Comparison of ENCODE assay signal across 19 cellular contexts in genomic region chr18:58005036-58005435, GRCh38. TPM values are rescaled to one million over a fixed set of nuclear protein-coding genes. Genes with fewer than 3 reads are reported as not detected.
DNase-seq lines count a peak whose midpoint lies in the region; ATAC-seq and TF ChIP-seq lines count a peak whose summit lies in the region.
"Had no signal": no experiment of that assay in that cellular context is flagged by ENCODE, and none has a peak within 500 bp of the region (broad histone marks: within the 10 kb centered on the region; RNA-seq: fewer than 3 reads in every experiment).

No MANE protein-coding gene starts in this region.

- intact Hi-C loops in Calu3 (cut with micrococcal nuclease; ENCODE audit: unreplicated experiment) (no loop called here), mucosa of descending colon (cut with DNase I, micrococcal nuclease) (no loop called here)
- intact Hi-C loops in activated CD4-positive, alpha-beta T cell treated with anti-CD3 and anti-CD28 coated beads for 36 hours (cut with DNase I, micrococcal nuclease): no loop called here

- no peak overlapping the region for H3K4me3 Mint-ChIP-seq in Calu3 (ENCODE audit: low read depth, unreplicated experiment)
- H3K4me3 Mint-ChIP-seq in stimulated activated memory B cell treated with anti-CD40 and anti-IgM and Interleukin-4, amounts not matched to agents 10 μg/mL and 1 μg/mL and 100 μg/mL, for 72 hours: no peak overlapping the region
- H3K4me3 Mint-ChIP-seq in activated CD4-positive, alpha-beta T cell treated with anti-CD3 and anti-CD28 coated beads for 36 hours: no peak overlapping the region
- H3K4me3 Mint-ChIP-seq: activated CD4-positive, alpha-beta memory T cell treated with anti-CD3 and anti-CD28 coated beads for 36 hours; CD4-positive, alpha-beta memory T cell had no signal

- BruUV-seq in Calu3 (replicated peaks; lab: Mats Ljungman, UMichigan): no TSS peak

- no peak for ATAC-seq in stimulated activated memory B cell treated with anti-CD40 and anti-IgM and Interleukin-4, amounts not matched to agents 10 μg/mL and 1 μg/mL and 100 μg/mL, for 72 hours
- no peak for ATAC-seq in activated CD4-positive, alpha-beta T cell treated with anti-CD3 and anti-CD28 coated beads for 36 hours
- ATAC-seq in mucosa of descending colon: no peak
- ATAC-seq: right lobe of liver had no signal

- no peaks in the 10 kb centered on the region for H3K4me1 ChIP-seq in mucosa of descending colon (ENCODE audit: low read depth)
- H3K4me1 ChIP-seq: left lung, right lobe of liver, uterus had no signal

- no peaks in the 10 kb centered on the region for H3K9me3 Mint-ChIP-seq in Calu3 (ENCODE audit: low read depth, unreplicated experiment)
- no peaks in the 10 kb centered on the region for H3K9me3 Mint-ChIP-seq in stimulated activated memory B cell treated with anti-CD40 and anti-IgM and Interleukin-4, amounts not matched to agents 10 μg/mL and 1 μg/mL and 100 μg/mL, for 72 hours
- H3K9me3 Mint-ChIP-seq in activated CD4-positive, alpha-beta T cell treated with anti-CD3 and anti-CD28 coated beads for 36 hours (ENCODE audit: low read depth): no peaks in the 10 kb centered on the region
- H3K9me3 Mint-ChIP-seq: activated CD4-positive, alpha-beta memory T cell treated with anti-CD3 and anti-CD28 coated beads for 36 hours; CD4-positive, alpha-beta memory T cell had no signal

- H3K27ac ChIP-seq in brain microvascular endothelial cell: peak overlapping the region; percentile 70
- H3K27ac ChIP-seq: left lung, right lobe of liver, uterus had no signal

- H3K36me3 ChIP-seq in MG63: no peaks in the 10 kb centered on the region
- no peaks in the 10 kb centered on the region for H3K36me3 ChIP-seq in brain microvascular endothelial cell (replicated peaks)
- H3K36me3 ChIP-seq in mucosa of descending colon (ENCODE audit: low read depth): no peaks in the 10 kb centered on the region
- H3K36me3 ChIP-seq: left lung, right lobe of liver, uterus had no signal

- no peaks in the 10 kb centered on the region for H3K9me3 ChIP-seq in MG63
- no peaks in the 10 kb centered on the region for H3K9me3 ChIP-seq in mucosa of descending colon
- H3K9me3 ChIP-seq: left lung, right lobe of liver, uterus had no signal

- TF ChIP-seq CTCF in Calu3 (IDR thresholded peaks at IDR 0.05; ENCODE audit: unreplicated experiment) (no peak), brain microvascular endothelial cell (IDR thresholded peaks at IDR 0.05; ENCODE audit: low read depth, low read length, missing control alignments) (no peak), mucosa of descending colon (IDR thresholded peaks at IDR 0.05) (no peak)

- DNase-seq in Calu3: peak; percentile 29
- DNase-seq in MG63: peak; percentile 24
- peak; percentile 58 for DNase-seq in brain microvascular endothelial cell
- DNase-seq in iris pigment epithelial cell (ENCODE audit: low read depth): peak; percentile 52
- no peak for DNase-seq in activated CD4-positive, alpha-beta T cell treated with anti-CD3 and anti-CD28 coated beads for 36 hours
- DNase-seq in NCI-H2107 treated with DMSO at 0.1 percent for 48 hours (lab: John Stamatoyannopoulos, UW; ENCODE audit: unreplicated experiment): no peak
- no peak for DNase-seq in mucosa of descending colon
- DNase-seq: activated CD4-positive, alpha-beta memory T cell treated with anti-CD3 and anti-CD28 coated beads for 36 hours; activated naive CD4-positive, alpha-beta T cell treated with anti-CD3 and anti-CD28 coated beads, Interleukin-2, amount 50 U/mL, for 16 hours; activated T-cell treated with anti-CD3 and anti-CD28 coated beads, Interleukin-2, amount 50 U/mL, for 1 hour; CD4-positive, alpha-beta memory T cell; KBM-7; left lung; NCI-H1092 treated with DMSO at 0.1 percent for 48 hours; NCI-H526 treated with DMSO at 0.1 percent for 48 hours; occipital lobe; right lobe of liver; uterus had no signal

- peak overlapping the region; percentile 84 for H3K27ac Mint-ChIP-seq in Calu3 (ENCODE audit: unreplicated experiment)
- H3K27ac Mint-ChIP-seq in stimulated activated memory B cell treated with anti-CD40 and anti-IgM and Interleukin-4, amounts not matched to agents 10 μg/mL and 1 μg/mL and 100 μg/mL, for 72 hours: no peak overlapping the region
- no peak overlapping the region for H3K27ac Mint-ChIP-seq in activated CD4-positive, alpha-beta T cell treated with anti-CD3 and anti-CD28 coated beads for 36 hours
- H3K27ac Mint-ChIP-seq: activated CD4-positive, alpha-beta memory T cell treated with anti-CD3 and anti-CD28 coated beads for 36 hours; CD4-positive, alpha-beta memory T cell had no signal

- no peaks in the 10 kb centered on the region for H3K36me3 Mint-ChIP-seq in Calu3 (ENCODE audit: insufficient read depth, unreplicated experiment)
- no peaks in the 10 kb centered on the region for H3K36me3 Mint-ChIP-seq in stimulated activated memory B cell treated with anti-CD40 and anti-IgM and Interleukin-4, amounts not matched to agents 10 μg/mL and 1 μg/mL and 100 μg/mL, for 72 hours
- no peaks in the 10 kb centered on the region for H3K36me3 Mint-ChIP-seq in activated CD4-positive, alpha-beta T cell treated with anti-CD3 and anti-CD28 coated beads for 36 hours (ENCODE audit: low read depth)
- H3K36me3 Mint-ChIP-seq: activated CD4-positive, alpha-beta memory T cell treated with anti-CD3 and anti-CD28 coated beads for 36 hours; CD4-positive, alpha-beta memory T cell had no signal

- no peaks in the 10 kb centered on the region for H3K27me3 Mint-ChIP-seq in Calu3 (ENCODE audit: unreplicated experiment)
- peaks cover 9% of the 10 kb centered on the region for H3K27me3 Mint-ChIP-seq in stimulated activated memory B cell treated with anti-CD40 and anti-IgM and Interleukin-4, amounts not matched to agents 10 μg/mL and 1 μg/mL and 100 μg/mL, for 72 hours
- H3K27me3 Mint-ChIP-seq in activated CD4-positive, alpha-beta T cell treated with anti-CD3 and anti-CD28 coated beads for 36 hours: peaks cover 22% of the 10 kb centered on the region

- POLR2A ChIA-PET in activated CD4-positive, alpha-beta T cell treated with anti-CD3 and anti-CD28 coated beads for 36 hours (lab: Charles Lee): no interaction called here

- in situ Hi-C loops in brain microvascular endothelial cell (cut with HindIII; ENCODE audit: low pct_ligation_motif_present, low sequenced_read_pairs): no loop called here

- H3K4me3 ChIP-seq in MG63 (no peak overlapping the region), brain microvascular endothelial cell (ENCODE audit: low read depth, low read length) (no peak overlapping the region), mucosa of descending colon (no peak overlapping the region)
- H3K4me3 ChIP-seq: left lung, right lobe of liver, uterus had no signal

- CTCF ChIA-PET in Calu3 (lab: Charles Lee): interaction anchor here (0.9 to 1.5 kb wide), 5 partner anchors 8 to 123 kb away, joined by 3 to 8 read pairs (median 4); no protein-coding TSS in a partner anchor
- CTCF ChIA-PET in activated CD4-positive, alpha-beta T cell treated with anti-CD3 and anti-CD28 coated beads for 36 hours (lab: Charles Lee): interaction anchor here (0.7 kb wide), 1 partner anchor 19 kb away, joined by 3 read pairs; no protein-coding TSS in a partner anchor

- H3K4me1 Mint-ChIP-seq in Calu3 (ENCODE audit: low read depth, unreplicated experiment): peaks cover 63% of the 10 kb centered on the region
- H3K4me1 Mint-ChIP-seq in stimulated activated memory B cell treated with anti-CD40 and anti-IgM and Interleukin-4, amounts not matched to agents 10 μg/mL and 1 μg/mL and 100 μg/mL, for 72 hours: no peaks in the 10 kb centered on the region
- no peaks in the 10 kb centered on the region for H3K4me1 Mint-ChIP-seq in activated CD4-positive, alpha-beta T cell treated with anti-CD3 and anti-CD28 coated beads for 36 hours
- H3K4me1 Mint-ChIP-seq: CD4-positive, alpha-beta memory T cell had no signal

- no peaks in the 10 kb centered on the region for H3K27me3 ChIP-seq in MG63
- H3K27me3 ChIP-seq in brain microvascular endothelial cell (replicated peaks): no peaks in the 10 kb centered on the region
- H3K27me3 ChIP-seq: left lung, right lobe of liver, uterus had no signal

RNA-seq across cellular contexts. Expression of gene NEDD4L, which starts 39.0 kb away (rescaled TPM):
- total RNA-seq in Calu3 (2022) (213 TPM in 2 replicates), mucosa of descending colon (100 to 1,000 TPM; 161 to 309 (median 256) TPM)
- 16.2 and 28.8 TPM in 2 replicates for total RNA-seq in MG63 (2014; rRNA removed; shearing (Covaris generic); ENCODE audit: low replicate concordance)
- 1 to 10 TPM; 6.4 to 6.8 TPM for total RNA-seq in activated CD4-positive, alpha-beta T cell treated with anti-CD3 and anti-CD28 coated beads for 36 hours

Comparison
In these comparisons a context has a peak if more than half of its experiments do, and no peak if none do; other contexts are left out.
1. DNase-seq: peak in Calu3 (single experiment), MG63 (single experiment), brain microvascular endothelial cell (single experiment) and iris pigment epithelial cell (single experiment); none in activated CD4-positive, alpha-beta T cell treated with anti-CD3 and anti-CD28 coated beads for 36 hours (single experiment), NCI-H2107 treated with DMSO at 0.1 percent for 48 hours (single experiment) and mucosa of descending colon (0 of 3).